In the genomic region with DNA sequence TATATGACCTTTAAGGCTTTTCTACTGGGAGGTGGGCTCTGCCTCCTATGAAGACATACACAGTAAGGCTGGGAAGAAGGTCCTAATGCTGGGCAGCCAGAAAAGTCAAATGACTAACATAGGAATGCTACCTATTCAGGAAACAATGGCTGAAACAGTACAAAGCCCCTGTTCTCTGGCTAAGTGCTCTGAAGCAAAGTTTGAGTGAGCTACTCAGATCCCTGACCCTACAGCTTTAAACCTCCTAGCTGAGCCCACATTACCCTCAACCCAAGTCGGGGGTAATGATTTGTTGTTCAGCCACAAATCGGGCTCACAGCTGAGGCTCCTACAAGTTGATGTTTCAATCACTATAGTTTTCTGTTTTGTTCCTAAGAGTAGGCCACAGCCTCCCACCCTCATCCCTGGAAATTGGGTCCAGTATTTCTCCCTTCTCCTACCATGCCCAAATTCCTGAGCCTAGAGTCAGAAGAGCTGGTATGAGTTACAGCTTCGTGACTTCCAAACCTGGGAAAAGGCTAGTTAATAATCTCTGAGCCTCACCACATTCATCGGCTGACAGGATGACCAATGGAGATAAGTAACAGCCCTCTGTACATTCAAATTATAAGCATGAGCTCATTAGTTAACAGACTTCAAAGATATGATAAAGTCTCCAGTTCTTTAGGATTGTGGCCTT, we compare ENCODE assay signal across 19 cellular contexts. TPM values are rescaled to one million over a fixed set of nuclear protein-coding genes. Genes with fewer than 3 reads are reported as not detected.
DNase-seq lines count a peak whose midpoint lies in the region; ATAC-seq and TF ChIP-seq lines count a peak whose summit lies in the region.
"Had no signal": no experiment of that assay in that cellular context is flagged by ENCODE, and none has a peak within 500 bp of the region (broad histone marks: within the 10 kb centered on the region; RNA-seq: fewer than 3 reads in every experiment).

No MANE protein-coding gene starts in this region.

- H3K9me3 ChIP-seq in HUES48 (ENCODE audit: control insufficient read depth, insufficient read depth, low read length): no peaks in the 10 kb centered on the region
- H3K9me3 ChIP-seq: HAP-1, pancreas had no signal

- no peaks in the 10 kb centered on the region for H3K27me3 ChIP-seq in HUES48 (ENCODE audit: control insufficient read depth, insufficient read depth, low read length)
- no peaks in the 10 kb centered on the region for H3K27me3 ChIP-seq in kidney epithelial cell (ENCODE audit: control insufficient read depth, insufficient read depth, low read length)
- H3K27me3 ChIP-seq: cardiac muscle cell, pancreas had no signal

- H3K4me1 ChIP-seq in HUES48 (ENCODE audit: control insufficient read depth, insufficient read depth, low read length): no peaks in the 10 kb centered on the region

- H3K9ac ChIP-seq in HUES48 (ENCODE audit: low read depth, low read length): no peak overlapping the region

- H3K27ac ChIP-seq in HUES48 (ENCODE audit: low read depth, low read length): peak overlapping the region; percentile 36
- H3K27ac ChIP-seq: cardiac muscle cell, pancreas had no signal

- ATAC-seq in HG02588 (IDR thresholded peaks at IDR 0.05; ENCODE audit: unreplicated experiment): no peak
- no peak for ATAC-seq in HG03378 (IDR thresholded peaks at IDR 0.05; ENCODE audit: unreplicated experiment)

- H3K36me3 Mint-ChIP-seq in chondrocyte (ENCODE audit: low read depth): peaks cover 2% of the 10 kb centered on the region

- H3K27ac Mint-ChIP-seq in chondrocyte (ENCODE audit: unreplicated experiment): peak overlapping the region; percentile 79
- H3K27ac Mint-ChIP-seq: activated naive CD8-positive, alpha-beta T cell treated with anti-CD3 and anti-CD28 coated beads for 36 hours; stimulated activated naive CD8-positive, alpha-beta T cell treated with anti-CD3 and anti-CD28 coated beads, Interleukin-15, Interleukin-2, amounts not matched to agents 100 ng/mL and 50 ng/mL, for 24 hours had no signal

- TF ChIP-seq CTCF in AG10803 (conservative IDR thresholded peaks at IDR 0.05; ENCODE audit: low read length) (no peak), chondrocyte (IDR thresholded peaks at IDR 0.05) (no peak), kidney epithelial cell (IDR thresholded peaks at IDR 0.05; ENCODE audit: insufficient read depth, low read length, poor library complexity, severe bottlenecking) (no peak)

- H3K9me3 Mint-ChIP-seq in chondrocyte (ENCODE audit: low read depth): no peaks in the 10 kb centered on the region
- H3K9me3 Mint-ChIP-seq: activated naive CD8-positive, alpha-beta T cell treated with anti-CD3 and anti-CD28 coated beads for 36 hours; CD4-positive, alpha-beta memory T cell; stimulated activated naive CD8-positive, alpha-beta T cell treated with anti-CD3 and anti-CD28 coated beads, Interleukin-15, Interleukin-2, amounts not matched to agents 100 ng/mL and 50 ng/mL, for 24 hours had no signal

- H3K4me3 Mint-ChIP-seq in chondrocyte (ENCODE audit: unreplicated experiment): no peak overlapping the region
- H3K4me3 Mint-ChIP-seq: activated naive CD8-positive, alpha-beta T cell treated with anti-CD3 and anti-CD28 coated beads for 36 hours; CD4-positive, alpha-beta memory T cell; stimulated activated naive CD8-positive, alpha-beta T cell treated with anti-CD3 and anti-CD28 coated beads, Interleukin-15, Interleukin-2, amounts not matched to agents 100 ng/mL and 50 ng/mL, for 24 hours had no signal

- no peaks in the 10 kb centered on the region for H3K27me3 Mint-ChIP-seq in chondrocyte (ENCODE audit: low read depth)
- H3K27me3 Mint-ChIP-seq: activated naive CD8-positive, alpha-beta T cell treated with anti-CD3 and anti-CD28 coated beads for 36 hours; CD4-positive, alpha-beta memory T cell; stimulated activated naive CD8-positive, alpha-beta T cell treated with anti-CD3 and anti-CD28 coated beads, Interleukin-15, Interleukin-2, amounts not matched to agents 100 ng/mL and 50 ng/mL, for 24 hours had no signal

- peak; percentile 13 for DNase-seq in AG10803 (ENCODE audit: low read depth)
- no peak for DNase-seq in chondrocyte (ENCODE audit: low spot score)
- DNase-seq in kidney epithelial cell (ENCODE audit: low read depth): peak; percentile 92
- no peak for DNase-seq in GOT3 (lab: John Stamatoyannopoulos, UW)
- DNase-seq in Kasumi-1 (lab: John Stamatoyannopoulos, UW): no peak
- DNase-seq: activated CD4-positive, alpha-beta T cell treated with anti-CD3 and anti-CD28 coated beads, Interleukin-2, amount 50 U/mL, for 1 hour; activated naive CD8-positive, alpha-beta T cell treated with anti-CD3 and anti-CD28 coated beads for 36 hours; activated T-cell treated with anti-CD3 and anti-CD28 coated beads, Interleukin-2, amount 50 U/mL, for 1 hour; CD4-positive, alpha-beta memory T cell; kidney; NCI-H1417 treated with DMSO at 0.1 percent for 48 hours; pancreas; Right ventricle myocardium superior had no signal

- H3K36me3 ChIP-seq in HUES48 (ENCODE audit: control insufficient read depth, insufficient read depth, low read length) (peaks cover 20% of the 10 kb centered on the region), kidney epithelial cell (ENCODE audit: control insufficient read depth, insufficient read depth, low read length) (no peaks in the 10 kb centered on the region)
- H3K36me3 ChIP-seq: pancreas had no signal

- H3K4me1 Mint-ChIP-seq in chondrocyte (ENCODE audit: low read depth): peaks cover 13% of the 10 kb centered on the region

- H3K4me3 ChIP-seq in AG10803 (ENCODE audit: low read length): no peak overlapping the region
- no peak overlapping the region for H3K4me3 ChIP-seq in HUES48 (ENCODE audit: low read depth, low read length)
- H3K4me3 ChIP-seq in kidney epithelial cell (ENCODE audit: low read depth, low read length): no peak overlapping the region
- H3K4me3 ChIP-seq: cardiac muscle cell, HAP-1, pancreas had no signal

RNA-seq across cellular contexts. Expression of a gene that starts 46.5 kb away (rescaled TPM):
- total RNA-seq in chondrocyte (43.5 to 57.9 TPM (median 44.4 TPM) in 3 replicates), kidney epithelial cell (27.5 and 29.6 TPM in 2 replicates)

Comparison
In these comparisons a context has a peak if more than half of its experiments do, and no peak if none do; other contexts are left out.
1. DNase-seq: peak in AG10803 (single experiment) and kidney epithelial cell (single experiment); none in chondrocyte (single experiment), GOT3 (single experiment) and Kasumi-1 (0 of 2).